20 cellular contexts compared by ENCODE assay signal in the genomic region with DNA sequence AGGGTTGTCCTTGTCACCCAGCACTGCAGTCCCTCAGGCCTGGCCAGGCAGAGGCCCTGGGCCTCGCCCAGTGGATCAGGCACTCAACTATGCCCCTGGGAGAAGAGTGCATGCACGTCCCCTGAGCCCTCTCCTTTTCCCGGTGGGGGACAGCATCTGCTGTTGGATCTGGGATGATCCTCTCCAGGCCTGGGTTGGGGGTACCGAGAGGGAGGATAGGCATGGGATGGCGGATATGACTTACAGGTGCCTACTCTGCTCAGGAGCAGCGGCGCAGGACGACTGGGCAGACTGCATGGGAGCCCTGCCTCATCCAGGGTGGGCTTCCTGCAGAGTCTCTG. TPM values are rescaled to one million over a fixed set of nuclear protein-coding genes. Genes with fewer than 3 reads are reported as not detected.
A peak's percentile ranks its signal among the peaks of the same experiment; 100 is the strongest.
DNase-seq lines count a peak whose midpoint lies in the region; ATAC-seq and TF ChIP-seq lines count a peak whose summit lies in the region.
"Had no signal": no experiment of that assay in that cellular context is flagged by ENCODE, and none has a peak within 500 bp of the region (broad histone marks: within the 10 kb centered on the region; RNA-seq: fewer than 3 reads in every experiment).

No MANE protein-coding gene starts in this region.

- H3F3A ChIP-seq in GM23338 (replicated peaks; ENCODE audit: low read depth) = no peaks in the 10 kb centered on the region

- H3K36me3 ChIP-seq in GM23338 (ENCODE audit: insufficient read depth) = no peaks in the 10 kb centered on the region
- no peaks in the 10 kb centered on the region for H3K36me3 ChIP-seq in iPS-20b (ENCODE audit: insufficient read depth, low read depth, low read length)
- H3K36me3 ChIP-seq in spleen = no peaks in the 10 kb centered on the region
- H3K36me3 ChIP-seq: BE2C had no signal

- H3K27ac Mint-ChIP-seq in GM23338 (no peak overlapping the region), WTC11 (no peak overlapping the region)
- H3K27ac Mint-ChIP-seq in activated T-cell treated with anti-CD3 and anti-CD28 coated beads, Interleukin-2, amount 50 U/mL, for 72 hours = no peak overlapping the region
- H3K27ac Mint-ChIP-seq: CD4-positive, alpha-beta T cell; IgD-negative memory B cell had no signal

- POLR2A ChIA-PET in WTC11 (lab: Charles Lee) = no interaction called here

- no peak overlapping the region for H3K27ac ChIP-seq in GM23338 (ENCODE audit: low read depth)
- no peak overlapping the region for H3K27ac ChIP-seq in iPS-20b (ENCODE audit: low read length)
- no peak overlapping the region for H3K27ac ChIP-seq in spleen
- H3K27ac ChIP-seq in substantia nigra (ENCODE audit: low read depth, low read length, poor library complexity, severe bottlenecking) = no peak overlapping the region
- H3K27ac ChIP-seq: C4-2B had no signal

- peaks cover 16% of the 10 kb centered on the region for H3K27me3 Mint-ChIP-seq in GM23338 (ENCODE audit: insufficient read depth, low read depth, poor library complexity)
- peaks cover 26% of the 10 kb centered on the region for H3K27me3 Mint-ChIP-seq in WTC11 (ENCODE audit: low read depth)
- H3K27me3 Mint-ChIP-seq in activated T-cell treated with anti-CD3 and anti-CD28 coated beads, Interleukin-2, amount 50 U/mL, for 72 hours (ENCODE audit: low read depth) = no peaks in the 10 kb centered on the region
- H3K27me3 Mint-ChIP-seq: CD4-positive, alpha-beta T cell had no signal

- CTCF ChIA-PET in WTC11 (lab: Charles Lee) = interaction anchor here (0.6 kb wide), 1 partner anchor 668 kb away, joined by 3 read pairs; no protein-coding TSS in a partner anchor

- H3K9ac ChIP-seq in iPS-20b (ENCODE audit: low read depth, low read length) = no peak overlapping the region

- H3K79me2 ChIP-seq in GM23338 (replicated peaks; ENCODE audit: insufficient read depth) = no peaks in the 10 kb centered on the region

- H3K4me3 Mint-ChIP-seq in GM23338 (no peak overlapping the region), WTC11 (no peak overlapping the region)
- H3K4me3 Mint-ChIP-seq in activated T-cell treated with anti-CD3 and anti-CD28 coated beads, Interleukin-2, amount 50 U/mL, for 72 hours = no peak overlapping the region
- H3K4me3 Mint-ChIP-seq: CD4-positive, alpha-beta T cell; H9; IgD-negative memory B cell had no signal

- peaks cover 15% of the 10 kb centered on the region; the same call in 1 of the 2 replicates for H3K4me1 ChIP-seq in GM23338 (ENCODE audit: insufficient read depth)
- peaks cover 4% of the 10 kb centered on the region; the same call in 1 of the 2 replicates for H3K4me1 ChIP-seq in iPS-20b (ENCODE audit: insufficient read depth, low read length)
- H3K4me1 ChIP-seq in spleen = no peaks in the 10 kb centered on the region
- H3K4me1 ChIP-seq: BE2C, Caco-2 had no signal

- no peaks in the 10 kb centered on the region for H3K9me2 ChIP-seq in GM23338 (ENCODE audit: insufficient read depth)

- no peak for DNase-seq in GM23338 (ENCODE audit: low spot score)
- DNase-seq in WTC11 (ENCODE audit: low spot score) = no peak
- peak; percentile 65 for DNase-seq in spleen
- DNase-seq in substantia nigra (lab: John Stamatoyannopoulos, UW) = no peak
- no peak for DNase-seq in activated T-cell treated with anti-CD3 and anti-CD28 coated beads, Interleukin-2, amount 50 U/mL, for 72 hours
- DNase-seq: ACHN; BE2C; Caco-2; CD4-positive, alpha-beta T cell; DMS153; DMS79; GDM1; GOT3 had no signal

- TF ChIP-seq CTCF in GM23338 (conservative IDR thresholded peaks at IDR 0.05; ENCODE audit: low read depth in 2 of 2) (no peak), WTC11 (IDR thresholded peaks at IDR 0.05) (no peak), spleen (IDR thresholded peaks at IDR 0.05 in 8 of 11, conservative IDR thresholded peaks at IDR 0.05 in 3 of 11) (no peak)

- no peak for TF ChIP-seq POLR2A in spleen (IDR thresholded peaks at IDR 0.05)

- intact Hi-C loops in spleen (cut with DNase I; ENCODE audit: low total_unique reads) = no loop called here

- no peak for ATAC-seq in GM23338
- no peak for ATAC-seq in WTC11
- ATAC-seq in HG03457 (IDR thresholded peaks at IDR 0.05; ENCODE audit: unreplicated experiment) = no peak
- no peak for ATAC-seq in activated T-cell treated with anti-CD3 and anti-CD28 coated beads, Interleukin-2, amount 50 U/mL, for 72 hours (replicated peaks in 1 of 2)
- ATAC-seq: HepG2 had no signal

- no peak overlapping the region for H3K4me3 ChIP-seq in GM23338
- peak overlapping the region; percentile 36; the same call in 1 of the 2 replicates for H3K4me3 ChIP-seq in iPS-20b (ENCODE audit: low read length)
- no peak overlapping the region for H3K4me3 ChIP-seq in spleen

- peaks cover 12% of the 10 kb centered on the region for H3K4me1 Mint-ChIP-seq in GM23338
- peaks cover 13% of the 10 kb centered on the region for H3K4me1 Mint-ChIP-seq in WTC11
- H3K4me1 Mint-ChIP-seq in activated T-cell treated with anti-CD3 and anti-CD28 coated beads, Interleukin-2, amount 50 U/mL, for 72 hours (ENCODE audit: low read depth) = peaks cover 5% of the 10 kb centered on the region

- no peaks in the 10 kb centered on the region; the same call in 2 of the 3 replicates for H3K9me3 Mint-ChIP-seq in GM23338
- H3K9me3 Mint-ChIP-seq in WTC11 = peaks cover 3% of the 10 kb centered on the region
- H3K9me3 Mint-ChIP-seq in activated T-cell treated with anti-CD3 and anti-CD28 coated beads, Interleukin-2, amount 50 U/mL, for 72 hours = no peaks in the 10 kb centered on the region
- H3K9me3 Mint-ChIP-seq: CD4-positive, alpha-beta T cell had no signal

- H3K9me3 ChIP-seq in iPS-20b (ENCODE audit: insufficient read depth, low read depth, low read length) (no peaks in the 10 kb centered on the region), spleen (peaks cover 0 to 1% (median 0%) of the 10 kb centered on the region in 8 donors)
- H3K9me3 ChIP-seq: BE2C, Caco-2 had no signal

- no peaks in the 10 kb centered on the region for H4K20me1 ChIP-seq in GM23338 (replicated peaks; ENCODE audit: insufficient read depth)

- H3K27me3 ChIP-seq in GM23338 (ENCODE audit: insufficient read depth) (no peaks in the 10 kb centered on the region), iPS-20b (ENCODE audit: insufficient read depth, low read length) (peaks cover 30% of the 10 kb centered on the region), spleen (replicated peaks in 1 of 7) (peaks cover 0 to 3% (median 0%) of the 10 kb centered on the region in 7 donors)
- H3K27me3 ChIP-seq: BE2C had no signal

- H3K36me3 Mint-ChIP-seq in GM23338 (ENCODE audit: low read depth) (no peaks in the 10 kb centered on the region), WTC11 (no peaks in the 10 kb centered on the region)
- H3K36me3 Mint-ChIP-seq in activated T-cell treated with anti-CD3 and anti-CD28 coated beads, Interleukin-2, amount 50 U/mL, for 72 hours (ENCODE audit: insufficient read depth in 2 of 2) = no peaks in the 10 kb centered on the region
- H3K36me3 Mint-ChIP-seq: IgD-negative memory B cell had no signal

- 91 to 96% (median 92%) methylated on average over 6 to 8 of the region's 8 CpGs for WGBS in spleen, 5 donors

- H2AFZ ChIP-seq in GM23338 = peak overlapping the region; percentile 89; the same call in 1 of the 2 replicates

- H3K4me2 ChIP-seq in GM23338 = peak overlapping the region; percentile 51; the same call in 1 of the 2 replicates

TF ChIP-seq in GM23338, 12 proteins besides CTCF, POLR2A, EP300 and RAD21 (continues in another document):
- no peak for TF ChIP-seq EZH2phosphoT487 (IDR thresholded peaks at IDR 0.05; ENCODE audit: unreplicated experiment)
- TF ChIP-seq ZNF114 (CRISPR knock-in tag; IDR thresholded peaks at IDR 0.05) = no peak

TF ChIP-seq in WTC11, 78 proteins besides CTCF, POLR2A, EP300 and RAD21 (continues in another document):
- TF ChIP-seq, protein P1, sequence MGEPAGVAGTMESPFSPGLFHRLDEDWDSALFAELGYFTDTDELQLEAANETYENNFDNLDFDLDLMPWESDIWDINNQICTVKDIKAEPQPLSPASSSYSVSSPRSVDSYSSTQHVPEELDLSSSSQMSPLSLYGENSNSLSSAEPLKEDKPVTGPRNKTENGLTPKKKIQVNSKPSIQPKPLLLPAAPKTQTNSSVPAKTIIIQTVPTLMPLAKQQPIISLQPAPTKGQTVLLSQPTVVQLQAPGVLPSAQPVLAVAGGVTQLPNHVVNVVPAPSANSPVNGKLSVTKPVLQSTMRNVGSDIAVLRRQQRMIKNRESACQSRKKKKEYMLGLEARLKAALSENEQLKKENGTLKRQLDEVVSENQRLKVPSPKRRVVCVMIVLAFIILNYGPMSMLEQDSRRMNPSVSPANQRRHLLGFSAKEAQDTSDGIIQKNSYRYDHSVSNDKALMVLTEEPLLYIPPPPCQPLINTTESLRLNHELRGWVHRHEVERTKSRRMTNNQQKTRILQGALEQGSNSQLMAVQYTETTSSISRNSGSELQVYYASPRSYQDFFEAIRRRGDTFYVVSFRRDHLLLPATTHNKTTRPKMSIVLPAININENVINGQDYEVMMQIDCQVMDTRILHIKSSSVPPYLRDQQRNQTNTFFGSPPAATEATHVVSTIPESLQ (CRISPR knock-in tag; IDR thresholded peaks at IDR 0.05) = no peak
- TF ChIP-seq, protein P2, sequence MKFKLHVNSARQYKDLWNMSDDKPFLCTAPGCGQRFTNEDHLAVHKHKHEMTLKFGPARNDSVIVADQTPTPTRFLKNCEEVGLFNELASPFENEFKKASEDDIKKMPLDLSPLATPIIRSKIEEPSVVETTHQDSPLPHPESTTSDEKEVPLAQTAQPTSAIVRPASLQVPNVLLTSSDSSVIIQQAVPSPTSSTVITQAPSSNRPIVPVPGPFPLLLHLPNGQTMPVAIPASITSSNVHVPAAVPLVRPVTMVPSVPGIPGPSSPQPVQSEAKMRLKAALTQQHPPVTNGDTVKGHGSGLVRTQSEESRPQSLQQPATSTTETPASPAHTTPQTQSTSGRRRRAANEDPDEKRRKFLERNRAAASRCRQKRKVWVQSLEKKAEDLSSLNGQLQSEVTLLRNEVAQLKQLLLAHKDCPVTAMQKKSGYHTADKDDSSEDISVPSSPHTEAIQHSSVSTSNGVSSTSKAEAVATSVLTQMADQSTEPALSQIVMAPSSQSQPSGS (CRISPR knock-in tag; IDR thresholded peaks at IDR 0.05; ENCODE audit: borderline replicate concordance, low read depth) = no peak
- no peak for TF ChIP-seq ZNF423 (CRISPR knock-in tag; IDR thresholded peaks at IDR 0.05)
- no peak for TF ChIP-seq MYBL2 (CRISPR knock-in tag; IDR thresholded peaks at IDR 0.05)

RNA-seq across cellular contexts. Expression of a gene that starts 9.0 kb away (rescaled TPM):
- 24.7 and 27.5 TPM in 2 replicates for total RNA-seq in GM23338 (2014; rRNA removed; shearing (Covaris generic))
- polyA plus RNA-seq in GM23338 (2016; fragmentation: Nextera tagmentation; extraction: Ambion mirVana) = 5.4 and 5.9 TPM in 2 replicates
- 11.2 to 14.6 TPM (median 13.9 TPM) in 3 replicates for total RNA-seq in WTC11 (2021)
- 10 to 100 TPM; 15.5 to 33.8 (median 19.2) TPM for total RNA-seq in spleen
- polyA plus RNA-seq in spleen = 1 to 10 TPM; 5.8 to 6.6 (median 6.4) TPM
- total RNA-seq in activated T-cell treated with anti-CD3 and anti-CD28 coated beads, Interleukin-2, amount 50 U/mL, for 72 hours = 1 to 10 TPM; 9.1 to 9.8 TPM
- total RNA-seq: Caco-2 had no signal

RNA-seq across cellular contexts. Expression of a gene that starts 28.4 kb away (rescaled TPM):
- total RNA-seq in GM23338 (2014; rRNA removed; shearing (Covaris generic)) = not detected in 2 replicates
- 0.23 and 0.47 TPM in 2 replicates for polyA plus RNA-seq in GM23338 (2016; fragmentation: Nextera tagmentation; extraction: Ambion mirVana)
- total RNA-seq in WTC11 (2021) = not detected in 3 replicates
- total RNA-seq in spleen = not detected
- polyA plus RNA-seq in spleen = not detected
- total RNA-seq in activated T-cell treated with anti-CD3 and anti-CD28 coated beads, Interleukin-2, amount 50 U/mL, for 72 hours = not detected
- total RNA-seq: Caco-2; CD4-positive, alpha-beta T cell; Daoy; H9; HepG2 had no signal
- polyA plus RNA-seq: HepG2, IgD-negative memory B cell had no signal
